Comparison of ENCODE assay signal across 1 cellular context in genomic region chr19:52962394-52963228, GRCh38.
TF ChIP-seq lines count a peak whose summit lies in the region.

Gene ZNF816, minus strand, starts transcription at chr19:52962881. Its CDS starts 6,792 bp downstream, at chr19:52956089.

TF ChIP-seq in GM12878, 131 proteins besides CTCF, POLR2A, EP300 and RAD21 (continued from another document):
- TF ChIP-seq ZNF687 (IDR thresholded peaks at IDR 0.05) (0 out of 2 replicates have a peak, but pooled peaks have one; percentile 39), ZBTB40 (IDR thresholded peaks at IDR 0.05; ENCODE audit: borderline replicate concordance) (peak; percentile 75; the same call in 1 of the 2 replicates), ZBTB11 (CRISPR knock-in tag; IDR thresholded peaks at IDR 0.05) (no peak), POU2F2 (IDR thresholded peaks at IDR 0.05; ENCODE audit: borderline replicate concordance, low read depth, low read length) (peak; percentile 37; the same call in 1 of the 3 replicates), LARP7 (IDR thresholded peaks at IDR 0.05) (peak; percentile 74), CHD1 (IDR thresholded peaks at IDR 0.05; ENCODE audit: low read depth, low read length) (no peak), PML (IDR thresholded peaks at IDR 0.05; ENCODE audit: low read length) (peak; percentile 80), ZNF384 (IDR thresholded peaks at IDR 0.05; ENCODE audit: borderline replicate concordance, low read depth, low read length) (no peak), RB1 (IDR thresholded peaks at IDR 0.05; ENCODE audit: borderline replicate concordance) (no peak), FOXK2 (IDR thresholded peaks at IDR 0.05) (no peak), POLR2AphosphoS2 (IDR thresholded peaks at IDR 0.05; ENCODE audit: low read depth, low read length) (peak; percentile 75; the same call in 1 of the 2 replicates), EED (IDR thresholded peaks at IDR 0.05; ENCODE audit: low read depth) (peak; percentile 49; the same call in 1 of the 2 replicates), CREB1 (IDR thresholded peaks at IDR 0.05; ENCODE audit: low read depth) (0 out of 2 replicates have a peak, but pooled peaks have one; percentile 49), POLR2AphosphoS5 (IDR thresholded peaks at IDR 0.05; ENCODE audit: low read length) (peak; percentile 88), IKZF2 (IDR thresholded peaks at IDR 0.05) (no peak), CHD2 (IDR thresholded peaks at IDR 0.05; ENCODE audit: borderline replicate concordance, low read depth, low read length) (peak; percentile 55; the same call in 1 of the 2 replicates), PAX8 (IDR thresholded peaks at IDR 0.05) (no peak), MTA3 (IDR thresholded peaks at IDR 0.05; ENCODE audit: borderline replicate concordance, low read length) (no peak), SMC3 (IDR thresholded peaks at IDR 0.05; ENCODE audit: borderline replicate concordance, low read length) (no peak), SP1 (IDR thresholded peaks at IDR 0.05; ENCODE audit: low read depth, low read length) (peak; percentile 60), MXI1 (IDR thresholded peaks at IDR 0.05; ENCODE audit: low read depth, low read length) (peak; percentile 71; the same call in 1 of the 2 replicates), IRF4 (IDR thresholded peaks at IDR 0.05; ENCODE audit: low read depth, low read length) (peak; percentile 4; the same call in 1 of the 2 replicates), E4F1 (IDR thresholded peaks at IDR 0.05; ENCODE audit: borderline replicate concordance, partially characterized antibody) (peak; percentile 74), KAT2A (conservative IDR thresholded peaks at IDR 0.05; ENCODE audit: control insufficient read depth, low read depth, low read length) (no peak), ZNF274 (IDR thresholded peaks at IDR 0.05; ENCODE audit: insufficient read depth, insufficient read length) (no peak), IRF5 (IDR thresholded peaks at IDR 0.05; ENCODE audit: borderline replicate concordance) (no peak), BHLHE40 (IDR thresholded peaks at IDR 0.05; ENCODE audit: borderline replicate concordance in 1 of 2, low read depth in 2 of 2, low read length in 1 of 2) (peak in 1 of 2 experiments; percentile 49; a peak in 1 of 4 replicates), HSF1 (IDR thresholded peaks at IDR 0.05; ENCODE audit: low read depth, low read length) (no peak), HDGF (IDR thresholded peaks at IDR 0.05) (0 out of 2 replicates have a peak, but pooled peaks have one; percentile 19), ZNF622 (IDR thresholded peaks at IDR 0.05) (no peak), CBX5 (IDR thresholded peaks at IDR 0.05; ENCODE audit: low read depth) (0 out of 2 replicates have a peak, but pooled peaks have one; percentile 15), YY1 (IDR thresholded peaks at IDR 0.05; ENCODE audit: low read depth, low read length) (0 out of 2 replicates have a peak, but pooled peaks have one; percentile 23), RELB (IDR thresholded peaks at IDR 0.05; ENCODE audit: low read depth) (peak; percentile 42; the same call in 1 of the 2 replicates), KLF5 (IDR thresholded peaks at IDR 0.05; ENCODE audit: partially characterized antibody) (peak; percentile 22), JUNB (IDR thresholded peaks at IDR 0.05) (no peak), SREBF1 (IDR thresholded peaks at IDR 0.05; ENCODE audit: low read length) (no peak), TAF1 (IDR thresholded peaks at IDR 0.05; ENCODE audit: borderline replicate concordance, low read depth, low read length) (peak; percentile 35; the same call in 1 of the 2 replicates), IKZF1 (conservative IDR thresholded peaks at IDR 0.05) (0 out of 2 replicates have a peak, but pooled peaks have one; percentile 21), SPI1 (IDR thresholded peaks at IDR 0.05; ENCODE audit: borderline replicate concordance, insufficient read depth, low read depth, low read length) (no peak), CREM (IDR thresholded peaks at IDR 0.05; ENCODE audit: low read depth) (0 out of 2 replicates have a peak, but pooled peaks have one; percentile 14), HDAC2 (IDR thresholded peaks at IDR 0.05) (no peak)
TF ChIP-seq in GM12878: peak in this region for 30.
